In the genomic region with DNA sequence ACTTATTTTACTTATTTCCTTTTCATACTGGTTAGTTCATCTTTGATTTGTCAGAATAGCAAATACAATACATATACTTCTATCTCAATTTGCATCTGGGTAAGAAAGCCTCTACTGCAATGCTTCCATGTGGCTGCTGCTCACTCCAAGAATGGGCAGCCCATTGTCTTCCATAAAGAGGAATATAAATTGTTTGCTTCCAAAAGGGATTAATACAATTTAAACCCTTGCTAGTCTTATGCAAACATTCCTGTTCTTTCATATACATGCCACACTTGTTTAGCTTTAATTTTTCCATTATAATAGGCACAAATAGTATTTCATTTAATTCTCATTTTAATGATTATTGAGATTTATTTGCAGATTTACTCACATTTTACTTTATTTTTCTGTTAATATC, we compare ENCODE assay signal across 33 cellular contexts.
"Had no signal": no experiment of that assay in that cellular context is flagged by ENCODE, and none has a peak within 500 bp of the region (broad histone marks: within the 10 kb centered on the region; RNA-seq: fewer than 3 reads in every experiment).

No MANE protein-coding gene starts in this region.

- H3K4me1 ChIP-seq: ascending aorta, colonic mucosa had no signal

- H3K4me3 ChIP-seq: ascending aorta, cardiac muscle cell, colonic mucosa had no signal

- H3K36me3 Mint-ChIP-seq: activated CD4-positive, alpha-beta memory T cell treated with anti-CD3 and anti-CD28 coated beads for 36 hours; activated naive CD4-positive, alpha-beta T cell treated with anti-CD3 and anti-CD28 coated beads, Interleukin-2, amount 10 ng/mL, durations not matched to agents 7 days and 5 days; activated naive CD4-positive, alpha-beta T cell treated with anti-CD3 and anti-CD28 coated beads, Interleukin-2, amount 50 U/mL, for 24 hours; activated naive CD8-positive, alpha-beta T cell; activated naive CD8-positive, alpha-beta T cell treated with anti-CD3 and anti-CD28 coated beads, Interleukin-2, amount 10 ng/mL, durations not matched to agents 7 days and 5 days; brain had no signal

- H3K27me3 ChIP-seq: ascending aorta, cardiac muscle cell, colonic mucosa had no signal

- H3K4me3 Mint-ChIP-seq: activated B cell treated with CpG ODN at 0.5 μM for 24 hours; activated CD4-positive, alpha-beta memory T cell treated with anti-CD3 and anti-CD28 coated beads for 36 hours; activated CD4-positive, alpha-beta T cell treated with anti-CD3 and anti-CD28 coated beads, Interleukin-2, amount 10 ng/mL, durations not matched to agents 24 days and 14 days; activated CD8-positive, alpha-beta T cell treated with anti-CD3 and anti-CD28 coated beads for 36 hours; activated naive CD4-positive, alpha-beta T cell treated with anti-CD3 and anti-CD28 coated beads, Interleukin-2, amount 10 ng/mL, durations not matched to agents 7 days and 5 days; activated naive CD4-positive, alpha-beta T cell treated with anti-CD3 and anti-CD28 coated beads, Interleukin-2, amount 50 U/mL, for 24 hours; activated naive CD8-positive, alpha-beta T cell; activated naive CD8-positive, alpha-beta T cell treated with anti-CD3 and anti-CD28 coated beads, Interleukin-2, amount 10 ng/mL, durations not matched to agents 7 days and 5 days; activated naive CD8-positive, alpha-beta T cell treated with anti-CD3 and anti-CD28 coated beads, Interleukin-2, amount 50 U/mL, for 24 hours; activated T-cell treated with anti-CD3 and anti-CD28 coated beads, Interleukin-2, amount 50 U/mL, for 24 hours; brain; central memory CD8-positive, alpha-beta T cell; T-helper 2 cell treated with Interferon-gamma antibody and Interleukin-4, amounts not matched to agents 5 μg/mL and 100 μg/mL, for 36 hours had no signal

- DNase-seq: activated B cell treated with CpG ODN at 0.5 μM for 24 hours; activated CD4-positive, alpha-beta memory T cell treated with anti-CD3 and anti-CD28 coated beads for 36 hours; activated CD4-positive, alpha-beta T cell treated with anti-CD3 and anti-CD28 coated beads for 4 hours; activated CD4-positive, alpha-beta T cell treated with anti-CD3 and anti-CD28 coated beads, Interleukin-2, amount 10 ng/mL, durations not matched to agents 24 days and 14 days; activated CD4-positive, alpha-beta T cell treated with anti-CD3 and anti-CD28 coated beads, Interleukin-2, amount 50 U/mL, for 1 hour; activated CD4-positive, alpha-beta T cell treated with anti-CD3 and anti-CD28 coated beads, Interleukin-2, amount 50 U/mL, for 4 hours; activated CD4-positive, CD25-positive, alpha-beta regulatory T cell treated with anti-CD3 and anti-CD28 coated beads, Interleukin-2, amount 50 U/mL, for 72 hours; activated CD8-positive, alpha-beta memory T cell treated with anti-CD3 and anti-CD28 coated beads, Interleukin-2, amount 50 U/mL, for 48 hours; activated CD8-positive, alpha-beta T cell treated with anti-CD3 and anti-CD28 coated beads for 36 hours; activated effector memory CD4-positive, alpha-beta T cell treated with Interleukin-2 at 50 U/mL for 16 hours; activated gamma-delta T cell; activated naive CD4-positive, alpha-beta T cell treated with anti-CD3 and anti-CD28 coated beads, Interleukin-2, amount 10 ng/mL, durations not matched to agents 7 days and 5 days; activated naive CD4-positive, alpha-beta T cell treated with Interleukin-2 at 50 U/mL for 16 hours; activated naive CD8-positive, alpha-beta T cell treated with anti-CD3 and anti-CD28 coated beads, Interleukin-2, amount 10 ng/mL, durations not matched to agents 7 days and 5 days; activated naive CD8-positive, alpha-beta T cell treated with anti-CD3 and anti-CD28 coated beads, Interleukin-2, amount 50 U/mL, for 24 hours; activated T-cell treated with anti-CD3 and anti-CD28 coated beads, Interleukin-2, amount 50 U/mL, for 24 hours; activated T-cell treated with anti-CD3 and anti-CD28 coated beads, Interleukin-2, amount 50 U/mL, for 48 hours; amygdala; anterior cingulate cortex; caudate nucleus; cerebellar nuclear complex; colonic mucosa; T-helper 2 cell; T-helper 9 cell had no signal

- H3K9me3 ChIP-seq: ascending aorta, colonic mucosa had no signal

- H3K9me3 Mint-ChIP-seq: activated CD4-positive, alpha-beta T cell treated with anti-CD3 and anti-CD28 coated beads, Interleukin-2, amount 10 ng/mL, durations not matched to agents 24 days and 14 days; activated CD8-positive, alpha-beta T cell treated with anti-CD3 and anti-CD28 coated beads for 36 hours; activated T-helper 2 cell treated with anti-CD3 and anti-CD28 coated beads, Interferon-gamma antibody, Interleukin-2, Interleukin-4, amounts not matched to agents 10 μg/mL and 5 μg/mL and 100 μg/mL, durations not matched to agents 14 hours and 24 hours and 36 hours had no signal

- H3K27me3 Mint-ChIP-seq: activated B cell treated with CpG ODN at 0.5 μM for 24 hours; activated CD4-positive, alpha-beta memory T cell treated with anti-CD3 and anti-CD28 coated beads for 36 hours; activated CD4-positive, alpha-beta T cell treated with anti-CD3 and anti-CD28 coated beads, Interleukin-2, amount 10 ng/mL, durations not matched to agents 24 days and 14 days; activated CD8-positive, alpha-beta T cell treated with anti-CD3 and anti-CD28 coated beads for 36 hours; activated naive CD4-positive, alpha-beta T cell treated with anti-CD3 and anti-CD28 coated beads, Interleukin-2, amount 10 ng/mL, durations not matched to agents 7 days and 5 days; activated naive CD4-positive, alpha-beta T cell treated with anti-CD3 and anti-CD28 coated beads, Interleukin-2, amount 50 U/mL, for 24 hours; activated naive CD8-positive, alpha-beta T cell; activated naive CD8-positive, alpha-beta T cell treated with anti-CD3 and anti-CD28 coated beads, Interleukin-2, amount 10 ng/mL, durations not matched to agents 7 days and 5 days; activated naive CD8-positive, alpha-beta T cell treated with anti-CD3 and anti-CD28 coated beads, Interleukin-2, amount 50 U/mL, for 24 hours; activated T-cell treated with anti-CD3 and anti-CD28 coated beads, Interleukin-2, amount 50 U/mL, for 24 hours; brain; central memory CD8-positive, alpha-beta T cell had no signal

- H3K4me1 Mint-ChIP-seq: activated B cell treated with CpG ODN at 0.5 μM for 24 hours; activated CD4-positive, alpha-beta T cell treated with anti-CD3 and anti-CD28 coated beads, Interleukin-2, amount 10 ng/mL, durations not matched to agents 24 days and 14 days; activated naive CD4-positive, alpha-beta T cell treated with anti-CD3 and anti-CD28 coated beads, Interleukin-2, amount 10 ng/mL, durations not matched to agents 7 days and 5 days; activated naive CD4-positive, alpha-beta T cell treated with anti-CD3 and anti-CD28 coated beads, Interleukin-2, amount 50 U/mL, for 24 hours; activated naive CD8-positive, alpha-beta T cell treated with anti-CD3 and anti-CD28 coated beads, Interleukin-2, amount 10 ng/mL, durations not matched to agents 7 days and 5 days; activated naive CD8-positive, alpha-beta T cell treated with anti-CD3 and anti-CD28 coated beads, Interleukin-2, amount 50 U/mL, for 24 hours; central memory CD8-positive, alpha-beta T cell had no signal

- ATAC-seq: activated CD8-positive, alpha-beta T cell treated with anti-CD3 and anti-CD28 coated beads for 36 hours; activated naive CD8-positive, alpha-beta T cell treated with anti-CD3 and anti-CD28 coated beads, Interleukin-2, amount 50 U/mL, for 24 hours had no signal

- H3K27ac ChIP-seq: ascending aorta, cardiac muscle cell, colonic mucosa, VCaP had no signal

- H3K36me3 ChIP-seq: ascending aorta, cardiac muscle cell, colonic mucosa had no signal

- H3K27ac Mint-ChIP-seq: activated B cell treated with CpG ODN at 0.5 μM for 24 hours; activated CD4-positive, alpha-beta memory T cell treated with anti-CD3 and anti-CD28 coated beads for 36 hours; activated CD4-positive, alpha-beta T cell treated with anti-CD3 and anti-CD28 coated beads, Interleukin-2, amount 10 ng/mL, durations not matched to agents 24 days and 14 days; activated CD8-positive, alpha-beta T cell treated with anti-CD3 and anti-CD28 coated beads for 36 hours; activated naive CD4-positive, alpha-beta T cell treated with anti-CD3 and anti-CD28 coated beads, Interleukin-2, amount 10 ng/mL, durations not matched to agents 7 days and 5 days; activated naive CD4-positive, alpha-beta T cell treated with anti-CD3 and anti-CD28 coated beads, Interleukin-2, amount 50 U/mL, for 24 hours; activated naive CD8-positive, alpha-beta T cell; activated naive CD8-positive, alpha-beta T cell treated with anti-CD3 and anti-CD28 coated beads, Interleukin-2, amount 10 ng/mL, durations not matched to agents 7 days and 5 days; activated naive CD8-positive, alpha-beta T cell treated with anti-CD3 and anti-CD28 coated beads, Interleukin-2, amount 50 U/mL, for 24 hours; activated T-cell treated with anti-CD3 and anti-CD28 coated beads, Interleukin-2, amount 50 U/mL, for 24 hours; activated T-helper 2 cell treated with anti-CD3 and anti-CD28 coated beads, Interferon-gamma antibody, Interleukin-2, Interleukin-4, amounts not matched to agents 10 μg/mL and 5 μg/mL and 100 μg/mL, durations not matched to agents 14 hours and 24 hours and 36 hours; brain; T-helper 2 cell treated with Interferon-gamma antibody and Interleukin-4, amounts not matched to agents 5 μg/mL and 100 μg/mL, for 36 hours had no signal
